Comparison of ENCODE assay signal across 2 cellular contexts in the genomic region with DNA sequence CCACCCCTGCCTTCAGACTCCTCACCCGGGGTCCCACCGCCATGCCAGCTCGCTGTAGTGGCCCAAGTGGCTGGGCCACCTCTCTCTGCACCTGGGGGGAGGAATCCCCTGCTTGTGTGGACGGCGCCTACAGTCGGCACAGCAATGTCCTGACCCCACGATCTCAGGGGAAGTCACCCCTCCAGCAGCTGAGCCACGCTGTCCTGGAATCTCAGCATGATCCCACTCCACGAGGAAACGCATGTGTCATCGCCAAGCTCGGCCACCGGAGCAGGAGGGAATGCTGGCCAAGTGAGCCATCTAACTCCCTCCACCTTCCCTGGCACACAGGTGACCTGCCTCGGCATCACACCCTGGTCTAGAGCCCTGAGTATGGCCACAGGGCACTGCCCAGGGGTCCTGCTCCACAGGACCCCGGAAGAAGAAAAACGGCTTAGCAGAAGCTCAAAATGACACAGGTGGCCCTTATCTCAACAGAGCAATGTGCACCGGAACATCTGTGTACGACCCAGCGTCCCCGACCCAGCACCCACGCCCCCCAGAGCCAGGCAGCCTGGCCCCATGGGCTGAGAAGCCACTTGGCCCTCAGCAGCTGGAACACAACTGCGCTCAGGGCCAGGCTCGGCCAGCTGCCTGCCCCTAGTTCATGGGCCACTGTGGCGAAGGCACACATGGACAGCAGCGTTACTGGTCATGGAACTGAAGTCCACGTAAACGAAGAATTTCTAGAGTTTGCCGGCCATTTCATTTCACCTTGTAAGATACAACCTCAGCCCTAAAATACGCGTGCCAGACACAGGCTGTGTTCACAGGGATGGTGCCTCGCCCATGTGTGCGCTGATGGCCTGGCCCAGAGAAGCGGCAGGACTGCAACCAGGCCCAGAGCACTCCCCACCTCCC.
TF ChIP-seq lines count a peak whose summit lies in the region.

No MANE protein-coding gene starts in this region.

TF ChIP-seq in GM23338, 12 proteins besides CTCF, POLR2A, EP300 and RAD21 (continued from another document):
- TF ChIP-seq, protein P1, sequence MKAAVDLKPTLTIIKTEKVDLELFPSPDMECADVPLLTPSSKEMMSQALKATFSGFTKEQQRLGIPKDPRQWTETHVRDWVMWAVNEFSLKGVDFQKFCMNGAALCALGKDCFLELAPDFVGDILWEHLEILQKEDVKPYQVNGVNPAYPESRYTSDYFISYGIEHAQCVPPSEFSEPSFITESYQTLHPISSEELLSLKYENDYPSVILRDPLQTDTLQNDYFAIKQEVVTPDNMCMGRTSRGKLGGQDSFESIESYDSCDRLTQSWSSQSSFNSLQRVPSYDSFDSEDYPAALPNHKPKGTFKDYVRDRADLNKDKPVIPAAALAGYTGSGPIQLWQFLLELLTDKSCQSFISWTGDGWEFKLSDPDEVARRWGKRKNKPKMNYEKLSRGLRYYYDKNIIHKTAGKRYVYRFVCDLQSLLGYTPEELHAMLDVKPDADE (IDR thresholded peaks at IDR 0.05), result no peak
- TF ChIP-seq ZNF331 (CRISPR knock-in tag; IDR thresholded peaks at IDR 0.05; ENCODE audit: low read depth) (no peak), CREB1 (CRISPR knock-in tag; IDR thresholded peaks at IDR 0.05; ENCODE audit: low read depth) (no peak)

TF ChIP-seq in K562, 482 proteins besides CTCF, POLR2A, EP300 and RAD21 (continued from another document):
- TF ChIP-seq, protein P2, sequence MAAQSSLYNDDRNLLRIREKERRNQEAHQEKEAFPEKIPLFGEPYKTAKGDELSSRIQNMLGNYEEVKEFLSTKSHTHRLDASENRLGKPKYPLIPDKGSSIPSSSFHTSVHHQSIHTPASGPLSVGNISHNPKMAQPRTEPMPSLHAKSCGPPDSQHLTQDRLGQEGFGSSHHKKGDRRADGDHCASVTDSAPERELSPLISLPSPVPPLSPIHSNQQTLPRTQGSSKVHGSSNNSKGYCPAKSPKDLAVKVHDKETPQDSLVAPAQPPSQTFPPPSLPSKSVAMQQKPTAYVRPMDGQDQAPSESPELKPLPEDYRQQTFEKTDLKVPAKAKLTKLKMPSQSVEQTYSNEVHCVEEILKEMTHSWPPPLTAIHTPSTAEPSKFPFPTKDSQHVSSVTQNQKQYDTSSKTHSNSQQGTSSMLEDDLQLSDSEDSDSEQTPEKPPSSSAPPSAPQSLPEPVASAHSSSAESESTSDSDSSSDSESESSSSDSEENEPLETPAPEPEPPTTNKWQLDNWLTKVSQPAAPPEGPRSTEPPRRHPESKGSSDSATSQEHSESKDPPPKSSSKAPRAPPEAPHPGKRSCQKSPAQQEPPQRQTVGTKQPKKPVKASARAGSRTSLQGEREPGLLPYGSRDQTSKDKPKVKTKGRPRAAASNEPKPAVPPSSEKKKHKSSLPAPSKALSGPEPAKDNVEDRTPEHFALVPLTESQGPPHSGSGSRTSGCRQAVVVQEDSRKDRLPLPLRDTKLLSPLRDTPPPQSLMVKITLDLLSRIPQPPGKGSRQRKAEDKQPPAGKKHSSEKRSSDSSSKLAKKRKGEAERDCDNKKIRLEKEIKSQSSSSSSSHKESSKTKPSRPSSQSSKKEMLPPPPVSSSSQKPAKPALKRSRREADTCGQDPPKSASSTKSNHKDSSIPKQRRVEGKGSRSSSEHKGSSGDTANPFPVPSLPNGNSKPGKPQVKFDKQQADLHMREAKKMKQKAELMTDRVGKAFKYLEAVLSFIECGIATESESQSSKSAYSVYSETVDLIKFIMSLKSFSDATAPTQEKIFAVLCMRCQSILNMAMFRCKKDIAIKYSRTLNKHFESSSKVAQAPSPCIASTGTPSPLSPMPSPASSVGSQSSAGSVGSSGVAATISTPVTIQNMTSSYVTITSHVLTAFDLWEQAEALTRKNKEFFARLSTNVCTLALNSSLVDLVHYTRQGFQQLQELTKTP (IDR thresholded peaks at IDR 0.05; ENCODE audit: low read depth in 1 of 2, partially characterized antibody in 2 of 2), result no peak
- TF ChIP-seq NFRKB (IDR thresholded peaks at IDR 0.05; ENCODE audit: low read depth) (no peak), SIN3B (IDR thresholded peaks at IDR 0.05; ENCODE audit: low read depth) (no peak), ZBED1 (IDR thresholded peaks at IDR 0.05) (no peak), HMG20B (CRISPR knock-in tag; IDR thresholded peaks at IDR 0.05) (no peak), KLF6 (CRISPR knock-in tag; IDR thresholded peaks at IDR 0.05; ENCODE audit: borderline replicate concordance) (no peak), KLF16 (IDR thresholded peaks at IDR 0.05) (no peak), RBM17 (IDR thresholded peaks at IDR 0.05; ENCODE audit: borderline replicate concordance, low read depth, low read length) (no peak), MYC (IDR thresholded peaks at IDR 0.05; ENCODE audit: low read depth, low read length) (no peak), MYC (CRISPR knock-in tag; IDR thresholded peaks at IDR 0.05; ENCODE audit: borderline replicate concordance, low read depth) (no peak), KDM5B (IDR thresholded peaks at IDR 0.05; ENCODE audit: insufficient replicate concordance, low read depth, low read length) (no peak), MEF2D (tag; conservative IDR thresholded peaks at IDR 0.05; ENCODE audit: low read depth) (no peak), ARID2 (IDR thresholded peaks at IDR 0.05) (no peak), CBFA2T2 (conservative IDR thresholded peaks at IDR 0.05) (no peak), RBFOX2 (IDR thresholded peaks at IDR 0.05; ENCODE audit: low read depth, low read length) (peak; percentile 44), TCF7L2 (IDR thresholded peaks at IDR 0.05; ENCODE audit: low read depth, low read length) (no peak), KDM4B (IDR thresholded peaks at IDR 0.05; ENCODE audit: borderline replicate concordance in 2 of 2, low read depth in 1 of 2) (no peak), ZKSCAN8 (CRISPR knock-in tag; IDR thresholded peaks at IDR 0.05) (no peak), ZNF592 (IDR thresholded peaks at IDR 0.05) (no peak), GABPB1 (CRISPR knock-in tag; IDR thresholded peaks at IDR 0.05) (no peak)
- TF ChIP-seq, protein P3, sequence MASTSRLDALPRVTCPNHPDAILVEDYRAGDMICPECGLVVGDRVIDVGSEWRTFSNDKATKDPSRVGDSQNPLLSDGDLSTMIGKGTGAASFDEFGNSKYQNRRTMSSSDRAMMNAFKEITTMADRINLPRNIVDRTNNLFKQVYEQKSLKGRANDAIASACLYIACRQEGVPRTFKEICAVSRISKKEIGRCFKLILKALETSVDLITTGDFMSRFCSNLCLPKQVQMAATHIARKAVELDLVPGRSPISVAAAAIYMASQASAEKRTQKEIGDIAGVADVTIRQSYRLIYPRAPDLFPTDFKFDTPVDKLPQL (IDR thresholded peaks at IDR 0.05; ENCODE audit: extremely low read depth, insufficient read length), result no peak
- TF ChIP-seq, protein P4, sequence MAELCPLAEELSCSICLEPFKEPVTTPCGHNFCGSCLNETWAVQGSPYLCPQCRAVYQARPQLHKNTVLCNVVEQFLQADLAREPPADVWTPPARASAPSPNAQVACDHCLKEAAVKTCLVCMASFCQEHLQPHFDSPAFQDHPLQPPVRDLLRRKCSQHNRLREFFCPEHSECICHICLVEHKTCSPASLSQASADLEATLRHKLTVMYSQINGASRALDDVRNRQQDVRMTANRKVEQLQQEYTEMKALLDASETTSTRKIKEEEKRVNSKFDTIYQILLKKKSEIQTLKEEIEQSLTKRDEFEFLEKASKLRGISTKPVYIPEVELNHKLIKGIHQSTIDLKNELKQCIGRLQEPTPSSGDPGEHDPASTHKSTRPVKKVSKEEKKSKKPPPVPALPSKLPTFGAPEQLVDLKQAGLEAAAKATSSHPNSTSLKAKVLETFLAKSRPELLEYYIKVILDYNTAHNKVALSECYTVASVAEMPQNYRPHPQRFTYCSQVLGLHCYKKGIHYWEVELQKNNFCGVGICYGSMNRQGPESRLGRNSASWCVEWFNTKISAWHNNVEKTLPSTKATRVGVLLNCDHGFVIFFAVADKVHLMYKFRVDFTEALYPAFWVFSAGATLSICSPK (IDR thresholded peaks at IDR 0.05; ENCODE audit: borderline replicate concordance), result no peak
- TF ChIP-seq, protein P5, sequence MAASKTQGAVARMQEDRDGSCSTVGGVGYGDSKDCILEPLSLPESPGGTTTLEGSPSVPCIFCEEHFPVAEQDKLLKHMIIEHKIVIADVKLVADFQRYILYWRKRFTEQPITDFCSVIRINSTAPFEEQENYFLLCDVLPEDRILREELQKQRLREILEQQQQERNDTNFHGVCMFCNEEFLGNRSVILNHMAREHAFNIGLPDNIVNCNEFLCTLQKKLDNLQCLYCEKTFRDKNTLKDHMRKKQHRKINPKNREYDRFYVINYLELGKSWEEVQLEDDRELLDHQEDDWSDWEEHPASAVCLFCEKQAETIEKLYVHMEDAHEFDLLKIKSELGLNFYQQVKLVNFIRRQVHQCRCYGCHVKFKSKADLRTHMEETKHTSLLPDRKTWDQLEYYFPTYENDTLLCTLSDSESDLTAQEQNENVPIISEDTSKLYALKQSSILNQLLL (CRISPR knock-in tag; IDR thresholded peaks at IDR 0.05; ENCODE audit: borderline replicate concordance), result no peak
- TF ChIP-seq, protein P6, sequence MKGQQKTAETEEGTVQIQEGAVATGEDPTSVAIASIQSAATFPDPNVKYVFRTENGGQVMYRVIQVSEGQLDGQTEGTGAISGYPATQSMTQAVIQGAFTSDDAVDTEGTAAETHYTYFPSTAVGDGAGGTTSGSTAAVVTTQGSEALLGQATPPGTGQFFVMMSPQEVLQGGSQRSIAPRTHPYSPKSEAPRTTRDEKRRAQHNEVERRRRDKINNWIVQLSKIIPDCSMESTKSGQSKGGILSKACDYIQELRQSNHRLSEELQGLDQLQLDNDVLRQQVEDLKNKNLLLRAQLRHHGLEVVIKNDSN (CRISPR knock-in tag; IDR thresholded peaks at IDR 0.05), result no peak
